Comparison of ENCODE assay signal across 20 cellular contexts in genomic region chr7:150845471-150845870, GRCh38. TPM values are rescaled to one million over a fixed set of nuclear protein-coding genes. Genes with fewer than 3 reads are reported as not detected.
DNase-seq lines count a peak whose midpoint lies in the region; ATAC-seq, FAIRE-seq and TF ChIP-seq lines count a peak whose summit lies in the region.
"Had no signal": no experiment of that assay in that cellular context is flagged by ENCODE, and none has a peak within 500 bp of the region (broad histone marks: within the 10 kb centered on the region; RNA-seq: fewer than 3 reads in every experiment).

No MANE protein-coding gene starts in this region.

- H3K27ac Mint-ChIP-seq in neural progenitor cell = no peak overlapping the region
- H3K27ac Mint-ChIP-seq: CD8-positive, alpha-beta T cell; HFFc6; naive thymus-derived CD4-positive, alpha-beta T cell; stimulated activated naive CD8-positive, alpha-beta T cell treated with anti-CD3 and anti-CD28 coated beads, Interleukin-15, amount 100 ng/mL, for 72 hours had no signal

- no peak for TF ChIP-seq CTCF in A549 (IDR thresholded peaks at IDR 0.05)
- no peak for TF ChIP-seq CTCF in Panc1 (IDR thresholded peaks at IDR 0.05)
- no peak for TF ChIP-seq CTCF in cardiac muscle cell (IDR thresholded peaks at IDR 0.05; ENCODE audit: low read depth, low read length)
- no peak for TF ChIP-seq CTCF in neural progenitor cell (IDR thresholded peaks at IDR 0.05)
- no peak for TF ChIP-seq CTCF in BE2C (IDR thresholded peaks at IDR 0.05; ENCODE audit: low read depth, low read length)
- TF ChIP-seq CTCF in RWPE1 (conservative IDR thresholded peaks at IDR 0.05; ENCODE audit: low read depth) = no peak

- H3K9me3 ChIP-seq in A549 (no peaks in the 10 kb centered on the region), Panc1 (ENCODE audit: control insufficient read depth, insufficient read depth, low read depth, low read length) (no peaks in the 10 kb centered on the region), cardiac muscle cell (ENCODE audit: low read depth) (no peaks in the 10 kb centered on the region), neural progenitor cell (ENCODE audit: low read depth) (no peaks in the 10 kb centered on the region), BE2C (no peaks in the 10 kb centered on the region)
- H3K9me3 ChIP-seq: prostate gland, uterus had no signal

- no peak overlapping the region for H3K9ac ChIP-seq in neural progenitor cell

- TF ChIP-seq EP300 in A549 (IDR thresholded peaks at IDR 0.05) = no peak

- no peaks in the 10 kb centered on the region for H3K36me3 Mint-ChIP-seq in neural progenitor cell
- H3K36me3 Mint-ChIP-seq: CD8-positive, alpha-beta T cell; naive thymus-derived CD4-positive, alpha-beta T cell had no signal

- peaks cover 7% of the 10 kb centered on the region for H3K27me3 Mint-ChIP-seq in neural progenitor cell (ENCODE audit: insufficient read depth, low read depth)

- POLR2A ChIA-PET in A549 (lab: Yijun Ruan, JAX) (no interaction called here), Panc1 (lab: Charles Lee) (no interaction called here), RWPE1 (lab: Yijun Ruan, JAX; ENCODE audit: low non-redundant PET) (no interaction called here)

- peaks cover 4% of the 10 kb centered on the region for H3K4me1 Mint-ChIP-seq in neural progenitor cell
- H3K4me1 Mint-ChIP-seq: naive thymus-derived CD4-positive, alpha-beta T cell; stimulated activated naive CD8-positive, alpha-beta T cell treated with anti-CD3 and anti-CD28 coated beads, Interleukin-15, amount 100 ng/mL, for 72 hours had no signal

- H2AFZ ChIP-seq in neural progenitor cell (replicated peaks) = no peak overlapping the region

- no peaks in the 10 kb centered on the region for H4K20me1 ChIP-seq in neural progenitor cell (ENCODE audit: low read depth)

- no peaks in the 10 kb centered on the region for H3F3A ChIP-seq in neural progenitor cell (ENCODE audit: low read depth)

- WGBS in A549 (ENCODE audit: missing lambda C conversion rate) = 22% methylated on average over 4 of the region's 4 CpGs

- DNase-seq in A549 (ENCODE audit: low read depth in 1 of 2, low spot score in 1 of 2) (no peak), Panc1 (ENCODE audit: low read depth, low spot score) (no peak), cardiac muscle cell (ENCODE audit: low read depth in 1 of 2, low spot score in 1 of 2) (peak; percentile 2 to 56), neural progenitor cell (ENCODE audit: low spot score) (peak; percentile 47), H7 (no peak), BE2C (no peak), RWPE1 (ENCODE audit: low spot score) (no peak), NCI-H524 (lab: John Stamatoyannopoulos, UW) (no peak)
- DNase-seq: activated CD4-positive, CD25-positive, alpha-beta regulatory T cell treated with anti-CD3 and anti-CD28 coated beads, Interleukin-2, amount 50 U/mL, for 72 hours; CD8-positive, alpha-beta T cell; cerebellar nuclear complex; HFFc6; naive thymus-derived CD4-positive, alpha-beta T cell; NCI-H1436 treated with DMSO at 0.1 percent for 48 hours; SIG-M5; stimulated activated naive CD8-positive, alpha-beta T cell treated with anti-CD3 and anti-CD28 coated beads, Interleukin-15, amount 100 ng/mL, for 72 hours; T-helper 9 cell; uterus had no signal

- H3K4me2 ChIP-seq in A549 = no peak overlapping the region
- no peak overlapping the region for H3K4me2 ChIP-seq in neural progenitor cell

- peak; percentile 14 to 27; a peak in 2 of 6 replicates for ATAC-seq in A549
- ATAC-seq in Panc1 = peak; percentile 26; the same call in 1 of the 2 replicates
- ATAC-seq: CD8-positive, alpha-beta T cell; naive thymus-derived CD4-positive, alpha-beta T cell; stimulated activated naive CD8-positive, alpha-beta T cell treated with anti-CD3 and anti-CD28 coated beads, Interleukin-15, amount 100 ng/mL, for 72 hours had no signal

- intact Hi-C loops in Panc1 (cut with micrococcal nuclease; ENCODE audit: unreplicated experiment) = no loop called here

- no peak for FAIRE-seq in A549 (lab: Jason Lieb, UNC)

- H3K27me3 ChIP-seq in Panc1 (ENCODE audit: control insufficient read depth, insufficient read depth, low read length) = no peaks in the 10 kb centered on the region; the same call in 1 of the 2 replicates
- H3K27me3 ChIP-seq in cardiac muscle cell = peaks cover 4% of the 10 kb centered on the region
- H3K27me3 ChIP-seq in neural progenitor cell = no peaks in the 10 kb centered on the region
- no peaks in the 10 kb centered on the region; the same call in 1 of the 2 replicates for H3K27me3 ChIP-seq in H7 (ENCODE audit: control insufficient read depth, insufficient read depth, low read length)
- H3K27me3 ChIP-seq in BE2C = no peaks in the 10 kb centered on the region
- H3K27me3 ChIP-seq: uterus had no signal

- H3K79me2 ChIP-seq in neural progenitor cell (ENCODE audit: low read depth) = no peaks in the 10 kb centered on the region

- no peak for TF ChIP-seq POLR2A in A549 (IDR thresholded peaks at IDR 0.05; ENCODE audit: low read length)

- in situ Hi-C loops in Panc1 (cut with HindIII; ENCODE audit: low pct_unique_long_range_greater_than_20kb, low sequenced_read_pairs) = no loop called here

- H3K4me3 Mint-ChIP-seq in neural progenitor cell = no peak overlapping the region
- H3K4me3 Mint-ChIP-seq: CD8-positive, alpha-beta T cell; HFFc6; naive thymus-derived CD4-positive, alpha-beta T cell; stimulated activated naive CD8-positive, alpha-beta T cell treated with anti-CD3 and anti-CD28 coated beads, Interleukin-15, amount 100 ng/mL, for 72 hours had no signal

- no peaks in the 10 kb centered on the region for H3K36me3 ChIP-seq in Panc1 (ENCODE audit: control insufficient read depth, insufficient read depth, low read length)
- no peaks in the 10 kb centered on the region for H3K36me3 ChIP-seq in cardiac muscle cell
- no peaks in the 10 kb centered on the region for H3K36me3 ChIP-seq in neural progenitor cell
- H3K36me3 ChIP-seq in H7 (replicated peaks; ENCODE audit: control insufficient read depth, insufficient read depth, low read length) = no peaks in the 10 kb centered on the region
- H3K36me3 ChIP-seq in BE2C = no peaks in the 10 kb centered on the region
- H3K36me3 ChIP-seq: prostate gland, uterus had no signal

- BruUV-seq in Panc1 (replicated peaks; lab: Mats Ljungman, UMichigan) = no TSS peak

- no peak for TF ChIP-seq RAD21 in A549 (conservative IDR thresholded peaks at IDR 0.05 in 1 of 2, IDR thresholded peaks at IDR 0.05 in 1 of 2)

- H3K27ac ChIP-seq in A549 (no peak overlapping the region), Panc1 (ENCODE audit: low read length) (no peak overlapping the region), cardiac muscle cell (peak overlapping the region; percentile 34), neural progenitor cell (no peak overlapping the region), RWPE1 (no peak overlapping the region)
- H3K27ac ChIP-seq: prostate gland, uterus had no signal

- H3K4me1 ChIP-seq in A549 (no peaks in the 10 kb centered on the region), Panc1 (ENCODE audit: control insufficient read depth, insufficient read depth, low read length) (no peaks in the 10 kb centered on the region), cardiac muscle cell (ENCODE audit: low read depth) (peaks cover 8% of the 10 kb centered on the region), neural progenitor cell (no peaks in the 10 kb centered on the region), BE2C (no peaks in the 10 kb centered on the region)
- H3K4me1 ChIP-seq: prostate gland, uterus had no signal

- H3K4me3 ChIP-seq in A549 = no peak overlapping the region
- H3K4me3 ChIP-seq in Panc1 (ENCODE audit: low read depth in 2 of 2, low read length in 2 of 2) = no peak overlapping the region
- no peak overlapping the region for H3K4me3 ChIP-seq in cardiac muscle cell
- no peak overlapping the region for H3K4me3 ChIP-seq in neural progenitor cell
- H3K4me3 ChIP-seq in H7 (ENCODE audit: insufficient read depth, low read depth, low read length) = no peak overlapping the region
- no peak overlapping the region for H3K4me3 ChIP-seq in BE2C (ENCODE audit: low read depth, low read length)
- H3K4me3 ChIP-seq: prostate gland, uterus had no signal

- no peaks in the 10 kb centered on the region for H3K9me3 Mint-ChIP-seq in neural progenitor cell
- H3K9me3 Mint-ChIP-seq: CD8-positive, alpha-beta T cell; HFFc6; naive thymus-derived CD4-positive, alpha-beta T cell; stimulated activated naive CD8-positive, alpha-beta T cell treated with anti-CD3 and anti-CD28 coated beads, Interleukin-15, amount 100 ng/mL, for 72 hours had no signal

- CTCF ChIA-PET in A549 (lab: Yijun Ruan, JAX) = no interaction called here
- CTCF ChIA-PET in Panc1 (lab: Charles Lee) = no interaction called here
- CTCF ChIA-PET in RWPE1 (lab: Yijun Ruan, JAX) = interaction anchor here (0.6 kb wide), 1 partner anchor 1699 kb away, joined by 3 read pairs; no protein-coding TSS in a partner anchor

RNA-seq across cellular contexts. Expression of gene AOC1, which starts 6.8 kb away (rescaled TPM):
- polyA plus RNA-seq in A549 (2011; rRNA removed) = not detected in 2 replicates
- polyA plus RNA-seq in A549 (2012; cell fraction: cytosol; rRNA removed) = not detected in 2 replicates
- polyA plus RNA-seq in A549 (2012; cell fraction: nucleus; rRNA removed) = not detected in 2 replicates
- polyA plus RNA-seq in A549 (2017; fragmentation: RNase III; extraction: RNeasy Plus Mini Kit Qiagen cat#74134 plus additional on column Dnase treatment) = not detected in 3 replicates
- polyA minus RNA-seq in A549 (2011; rRNA and poly(A)+ RNA removed) = not detected in 2 replicates
- 0.15 TPM for total RNA-seq in Panc1 (2021; ENCODE audit: unreplicated experiment)
- polyA plus RNA-seq in Panc1 (2012; ENCODE audit: insufficient read length) = not detected
- total RNA-seq in cardiac muscle cell = 0.06 TPM in 1 of 2 replicates, not detected in the other
- not detected in 2 replicates for polyA plus RNA-seq in cardiac muscle cell
- total RNA-seq in neural progenitor cell (ENCODE audit: low replicate concordance) = not detected in 2 replicates
- total RNA-seq in H7 (2014; rRNA removed; shearing (Covaris generic)) = not detected in 2 replicates
- 1.4 TPM for polyA plus RNA-seq in BE2C (2012; ENCODE audit: insufficient read depth, insufficient read length, low read depth)
- total RNA-seq: A673; CD8-positive, alpha-beta T cell; HFFc6 had no signal
- polyA plus RNA-seq: naive thymus-derived CD4-positive, alpha-beta T cell had no signal

RNA-seq across cellular contexts. Expression of gene TMEM176A, which starts 44.9 kb away (rescaled TPM):
- polyA plus RNA-seq in A549 (2011; rRNA removed) = 0.05 TPM in 1 of 2 replicates, not detected in the other
- polyA plus RNA-seq in A549 (2012; cell fraction: cytosol; rRNA removed) = 0.03 TPM in 1 of 2 replicates, not detected in the other
- polyA plus RNA-seq in A549 (2012; cell fraction: nucleus; rRNA removed) = not detected in 2 replicates
- polyA plus RNA-seq in A549 (2017; fragmentation: RNase III; extraction: RNeasy Plus Mini Kit Qiagen cat#74134 plus additional on column Dnase treatment) = not detected in 3 replicates
- polyA minus RNA-seq in A549 (2011; rRNA and poly(A)+ RNA removed) = not detected in 2 replicates
- total RNA-seq in Panc1 (2021; ENCODE audit: unreplicated experiment) = 0.39 TPM
- polyA plus RNA-seq in Panc1 (2012; ENCODE audit: insufficient read length) = not detected
- 18.2 and 19.1 TPM in 2 replicates for total RNA-seq in cardiac muscle cell
- polyA plus RNA-seq in cardiac muscle cell = 32.1 and 35.7 TPM in 2 replicates
- total RNA-seq in neural progenitor cell (ENCODE audit: low replicate concordance) = 0.62 TPM in 1 of 2 replicates, not detected in the other
- total RNA-seq in H7 (2014; rRNA removed; shearing (Covaris generic)) = not detected in 2 replicates
- 1.9 TPM for polyA plus RNA-seq in BE2C (2012; ENCODE audit: insufficient read depth, insufficient read length, low read depth)
- total RNA-seq: HFFc6 had no signal

RNA-seq across cellular contexts. Expression of gene TMEM176B, which starts 45.3 kb away (rescaled TPM):
- polyA plus RNA-seq in A549 (2011; rRNA removed) (0.10 and 0.26 TPM in 2 replicates), A549 (2017; fragmentation: RNase III; extraction: RNeasy Plus Mini Kit Qiagen cat#74134 plus additional on column Dnase treatment) (not detected in 3 replicates), cardiac muscle cell (37.9 and 41.8 TPM in 2 replicates)
- not detected in 2 replicates for polyA plus RNA-seq in A549 (2012; cell fraction: cytosol; rRNA removed)
- 0.09 TPM in 1 of 2 replicates, not detected in the other for polyA plus RNA-seq in A549 (2012; cell fraction: nucleus; rRNA removed)
- 0.44 TPM in 1 of 2 replicates, not detected in the other for polyA minus RNA-seq in A549 (2011; rRNA and poly(A)+ RNA removed)
- total RNA-seq in Panc1 (2021; ENCODE audit: unreplicated experiment) (0.31 TPM), cardiac muscle cell (25.6 and 30.6 TPM in 2 replicates), neural progenitor cell (ENCODE audit: low replicate concordance) (0.54 and 1.1 TPM in 2 replicates)
- not detected for polyA plus RNA-seq in Panc1 (2012; ENCODE audit: insufficient read length)
- total RNA-seq in H7 (2014; rRNA removed; shearing (Covaris generic)) = 0.37 and 0.80 TPM in 2 replicates
- 4.0 TPM for polyA plus RNA-seq in BE2C (2012; ENCODE audit: insufficient read depth, insufficient read length, low read depth)
- total RNA-seq: CD8-positive, alpha-beta T cell; HFFc6 had no signal

Comparison
In these comparisons a context has a peak if more than half of its experiments do, and no peak if none do; other contexts are left out.
1. DNase-seq: peak in cardiac muscle cell (2 of 2) and neural progenitor cell (single experiment); none in A549 (0 of 2), Panc1 (single experiment), H7 (single experiment), BE2C (single experiment), RWPE1 (single experiment) and NCI-H524 (0 of 2).
2. RNA of gene TMEM176A, which starts 44.9 kb away (total RNA-seq): 18.2 to 19.1 TPM in cardiac muscle cell; 0.39 TPM in Panc1 (single experiment), 0.62 TPM in neural progenitor cell and not detected in H7; every median in the first group is over 10 times any median in the second.
3. RNA of gene TMEM176B, which starts 45.3 kb away (total RNA-seq): 25.6 to 30.6 TPM in cardiac muscle cell; 0.37 to 0.80 TPM in H7, 0.54 to 1.1 TPM in neural progenitor cell and 0.31 TPM in Panc1 (single experiment); every median in the first group is over 10 times any median in the second.